Comparison of ENCODE assay signal across 8 cellular contexts in the genomic region with DNA sequence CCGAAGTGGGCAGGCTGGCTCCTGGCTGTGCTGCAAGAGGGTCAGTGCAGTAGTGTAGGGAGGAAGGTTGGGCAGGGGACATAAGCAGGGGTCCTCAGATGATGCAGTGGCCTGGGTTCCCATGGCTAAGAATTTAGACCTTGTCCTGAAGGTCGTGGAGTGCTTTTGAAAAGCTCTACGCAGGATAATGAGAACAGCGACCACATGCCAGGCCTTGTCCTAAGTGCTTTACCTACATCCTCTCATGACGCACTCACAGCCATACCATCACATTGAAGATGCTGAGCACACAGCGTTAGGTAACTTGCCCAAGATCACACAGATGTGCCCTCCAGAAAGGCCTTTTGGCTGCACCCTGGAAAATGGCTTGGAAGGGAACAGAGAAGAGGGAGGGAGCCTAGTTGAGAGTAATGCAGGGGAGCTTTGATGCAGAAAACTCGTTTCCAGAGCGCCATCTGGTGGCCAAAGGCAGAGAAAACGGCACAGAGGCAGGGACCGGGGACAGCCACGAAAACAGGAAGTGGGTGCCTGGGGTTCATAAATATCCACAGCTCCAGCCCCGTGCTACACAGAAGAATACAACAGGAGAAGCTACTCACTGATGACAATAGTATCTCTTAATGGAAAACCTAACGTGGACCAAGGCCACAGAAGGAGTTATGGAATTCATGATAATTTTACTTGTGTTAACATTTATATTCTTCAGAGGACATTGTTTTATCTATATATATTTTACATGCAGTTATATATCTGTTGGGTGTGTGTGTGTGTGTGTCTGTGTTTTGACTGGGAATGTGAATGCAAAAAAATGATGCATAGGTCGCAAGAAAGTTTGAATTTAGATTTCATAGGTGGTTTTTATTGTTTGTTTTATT. TPM values are rescaled to one million over a fixed set of nuclear protein-coding genes. Genes with fewer than 3 reads are reported as not detected.
DNase-seq lines count a peak whose midpoint lies in the region; ATAC-seq and TF ChIP-seq lines count a peak whose summit lies in the region.

No MANE protein-coding gene starts in this region.

- H3K36me3 ChIP-seq in lung (ENCODE audit: control insufficient read depth in 2 of 2, insufficient read depth in 2 of 2, low read length in 2 of 2) = no peaks in the 10 kb centered on the region

- H3K9me3 ChIP-seq in CD4-positive, alpha-beta T cell (ENCODE audit: control insufficient read depth, low read length) = no peaks in the 10 kb centered on the region
- no peaks in the 10 kb centered on the region for H3K9me3 ChIP-seq in lung (ENCODE audit: control insufficient read depth in 2 of 2, insufficient read depth in 1 of 2, low read length in 1 of 2)

- H3K27ac ChIP-seq in CD4-positive, alpha-beta T cell (ENCODE audit: low read depth, low read length) = no peak overlapping the region
- H3K27ac ChIP-seq in coronary artery (peak overlapping the region in 1 of 2 donors; percentile 42), lung (ENCODE audit: low read depth in 1 of 2, low read length in 1 of 2) (peak overlapping the region in 1 of 2 donors; percentile 11)

- ATAC-seq in CD4-positive, alpha-beta T cell (ENCODE audit: poor library complexity) = peak; percentile 98
- ATAC-seq in GM19372 (IDR thresholded peaks at IDR 0.05; ENCODE audit: low read depth, unreplicated experiment) (peak; percentile 98), HG03457 (IDR thresholded peaks at IDR 0.05; ENCODE audit: unreplicated experiment) (peak; percentile 85), lung (ENCODE audit: insufficient read depth, low FRiP score) (peak; percentile 78)

- no peaks in the 10 kb centered on the region for H3K9me3 Mint-ChIP-seq in CD4-positive, alpha-beta T cell

- peaks cover 0 to 8% of the 10 kb centered on the region in 2 donors for H3K4me1 ChIP-seq in lung (ENCODE audit: control insufficient read depth in 2 of 2, insufficient read depth in 2 of 2, low read length in 2 of 2)

- peaks cover 51% of the 10 kb centered on the region for H3K4me1 Mint-ChIP-seq in CD4-positive, alpha-beta T cell (ENCODE audit: low read depth)

- peak overlapping the region; percentile 86 for H3K27ac Mint-ChIP-seq in CD4-positive, alpha-beta T cell

- POLR2A ChIA-PET in CD4-positive, alpha-beta T cell (lab: Charles Lee) = interaction anchor here (0.5 to 3.0 kb wide), 29 partner anchors 10 to 323 kb away, joined by 3 to 78 read pairs (median 4); partner anchors contain the start of genes ARAP3, DELE1, FCHSD1 and HDAC3

- DNase-seq in CD4-positive, alpha-beta T cell = peak; percentile 84 to 92 (median 90)
- DNase-seq in NCI-H526 treated with DMSO at 0.1 percent for 48 hours (lab: John Stamatoyannopoulos, UW) = peak; percentile 64
- peak; percentile 93 for DNase-seq in activated CD4-positive, alpha-beta T cell treated with anti-CD3 and anti-CD28 coated beads for 48 hours
- peak; percentile 87 for DNase-seq in coronary artery (ENCODE audit: low spot score)
- peak; percentile 90 for DNase-seq in lung (ENCODE audit: low spot score)
- peak; percentile 84 for DNase-seq in stimulated activated CD8-positive, alpha-beta memory T cell treated with anti-CD3 and anti-CD28 coated beads, Interleukin-15, amount 100 ng/mL, for 1 hour (ENCODE audit: low read depth)

- TF ChIP-seq CTCF in CD4-positive, alpha-beta T cell (IDR thresholded peaks at IDR 0.05) = peak; percentile 75
- TF ChIP-seq CTCF in coronary artery (IDR thresholded peaks at IDR 0.05) (peak; percentile 55), lung (IDR thresholded peaks at IDR 0.05; ENCODE audit: control extremely low read depth, extremely low read depth) (peak; percentile 88)

- H3K4me3 ChIP-seq in coronary artery (no peak overlapping the region), lung (no peak overlapping the region)

- intact Hi-C loops in CD4-positive, alpha-beta T cell (cut with DNase I, micrococcal nuclease) = loop anchor here (1.0 to 2.0 kb wide), 6 partner anchors 71 to 295 kb away; partner anchors contain the start of gene PCDH1 (in 1 of the 2)

- H3K4me3 Mint-ChIP-seq in CD4-positive, alpha-beta T cell = peak overlapping the region; percentile 40

- H3K27me3 ChIP-seq in CD4-positive, alpha-beta T cell (ENCODE audit: control insufficient read depth, insufficient read depth, low read length) = no peaks in the 10 kb centered on the region
- H3K27me3 ChIP-seq in lung (ENCODE audit: control insufficient read depth, insufficient read depth) = no peaks in the 10 kb centered on the region

- peaks cover 5% of the 10 kb centered on the region for H3K36me3 Mint-ChIP-seq in CD4-positive, alpha-beta T cell (ENCODE audit: low read depth)

- no peaks in the 10 kb centered on the region for H3K27me3 Mint-ChIP-seq in CD4-positive, alpha-beta T cell

- CTCF ChIA-PET in CD4-positive, alpha-beta T cell (lab: Charles Lee) = interaction anchor here (0.5 to 3.1 kb wide), 38 partner anchors 8 to 397 kb away, joined by 3 to 78 read pairs (median 4); partner anchors contain the start of genes ARAP3, DELE1, PCDH1 and RNF14

- WGBS in lung, 2 donors = 26 to 29% methylated on average over 14 of the region's 14 CpGs

RNA-seq across cellular contexts. Expression of gene PCDH12, which starts 2.7 kb away (rescaled TPM):
- not detected for total RNA-seq in CD4-positive, alpha-beta T cell
- 10 to 100 TPM; 17.0 to 34.2 TPM for total RNA-seq in lung
- polyA plus RNA-seq in lung = 1 to 10 TPM; 3.9 to 5.6 TPM

RNA-seq across cellular contexts. Expression of gene RNF14, which starts 8.2 kb away (rescaled TPM):
- total RNA-seq in CD4-positive, alpha-beta T cell = 10 to 100 TPM in 1 of 2 experiments, 1 to 10 TPM in 1; 8.9 to 10.7 TPM
- 10 to 100 TPM; 53.3 to 66.0 TPM for total RNA-seq in lung
- 10 to 100 TPM; 16.8 to 36.9 TPM for polyA plus RNA-seq in lung

RNA-seq across cellular contexts. Expression of gene DELE1, which starts 37.0 kb away (rescaled TPM):
- total RNA-seq in CD4-positive, alpha-beta T cell = 10 to 100 TPM; 60.0 to 61.1 TPM
- 100 to 1,000 TPM in 1 of 2 donors, 10 to 100 TPM in 1; 89.1 to 141 TPM for total RNA-seq in lung
- polyA plus RNA-seq in lung = 10 to 100 TPM; 46.3 to 49.3 TPM

RNA-seq across cellular contexts. Expression of gene GNPDA1, which starts 52.1 kb away (rescaled TPM):
- total RNA-seq in CD4-positive, alpha-beta T cell = 1 to 10 TPM; 5.8 to 6.6 TPM
- total RNA-seq in lung = 10 to 100 TPM; 30.2 to 32.4 TPM
- 10 to 100 TPM; 23.3 to 51.4 TPM for polyA plus RNA-seq in lung

Comparison
In these comparisons a context has a peak if more than half of its experiments do, and no peak if none do; other contexts are left out.
1. RNA of gene PCDH12, which starts 2.7 kb away (total RNA-seq): 17.0 to 34.2 TPM in lung; not detected in CD4-positive, alpha-beta T cell; every median in the first group is over 10 times any median in the second.
2. RNA of gene RNF14, which starts 8.2 kb away (total RNA-seq): 53.3 to 66.0 TPM in lung; 8.9 to 10.7 TPM in CD4-positive, alpha-beta T cell; every median in the first group is over 4 times any median in the second.
3. Peak in every context shown above with its lines, with median percentiles within 50 percentile points of each other: ATAC-seq, DNase-seq and CTCF ChIP-seq.